ENCODE assay signal across 8 cellular contexts in the genomic region with DNA sequence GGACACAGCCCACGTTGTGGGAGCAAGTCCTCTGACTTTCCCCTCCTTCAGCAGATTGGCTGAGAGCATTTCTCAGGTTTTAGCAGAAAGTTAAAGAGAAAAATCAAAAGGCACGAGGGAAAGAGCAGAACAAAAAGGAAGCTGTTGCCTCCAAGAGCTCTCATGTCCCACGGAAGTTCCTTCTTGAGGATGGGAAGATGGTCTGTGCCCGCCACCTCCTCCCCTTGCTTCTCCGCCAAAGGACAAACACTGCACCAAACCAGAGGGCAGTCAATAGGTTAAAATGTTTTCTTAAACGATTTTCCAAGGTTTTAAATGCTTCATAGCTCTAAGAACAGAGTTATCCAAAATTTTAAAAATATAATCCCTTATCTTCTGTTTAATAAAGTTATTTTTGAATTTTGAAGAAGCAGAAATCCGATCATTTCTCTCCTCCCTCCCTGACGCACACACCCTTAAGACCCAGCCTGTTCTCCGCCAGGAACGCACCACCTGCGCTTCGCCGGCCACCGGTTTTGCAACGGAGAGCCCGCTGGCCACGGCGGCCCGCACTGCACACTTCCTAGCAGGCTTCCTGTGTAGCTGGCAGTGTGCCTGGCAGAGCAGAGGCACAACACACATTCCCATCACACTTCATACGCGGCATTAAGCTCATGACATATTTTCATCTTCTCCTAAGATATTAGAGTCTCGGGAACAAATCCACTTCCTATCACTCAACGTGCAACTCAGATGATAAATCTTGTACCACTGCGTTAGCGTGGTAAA.
A peak's percentile ranks its signal among the peaks of the same experiment; 100 is the strongest.
DNase-seq lines count a peak whose midpoint lies in the region; ATAC-seq and TF ChIP-seq lines count a peak whose summit lies in the region.
"Had no signal": no experiment of that assay in that cellular context is flagged by ENCODE, and none has a peak within 500 bp of the region (broad histone marks: within the 10 kb centered on the region; RNA-seq: fewer than 3 reads in every experiment).

No MANE protein-coding gene starts in this region.

- DNase-seq in SK-N-MC (ENCODE audit: low read depth, low spot score): no peak
- peak; percentile 72 to 73 for DNase-seq in heart right ventricle
- DNase-seq in spleen: peak; percentile 89
- DNase-seq in NCI-H345 (lab: John Stamatoyannopoulos, UW): no peak
- DNase-seq in DMS53 treated with DMSO at 0.1 percent for 48 hours (lab: John Stamatoyannopoulos, UW; ENCODE audit: unreplicated experiment): no peak
- DNase-seq: NCI-H1436 had no signal

- H3K9ac ChIP-seq in SK-N-MC (ENCODE audit: insufficient read length): no peak overlapping the region

- WGBS in heart right ventricle, 2 donors: 30 to 40% methylated on average over 25 of the region's 25 CpGs
- WGBS in spleen, 5 donors: 15 to 36% (median 18%) methylated on average over 25 of the region's 25 CpGs

- TF ChIP-seq POLR2A in spleen (IDR thresholded peaks at IDR 0.05): no peak

- H3K27ac ChIP-seq in SK-N-MC: no peak overlapping the region
- H3K27ac ChIP-seq in heart right ventricle: peak overlapping the region; percentile 10 to 86 (median 73)
- peak overlapping the region in 7 of 8 donors; percentile 54 to 84 (median 70) for H3K27ac ChIP-seq in spleen

- H3K4me3 ChIP-seq in SK-N-MC (peak overlapping the region; percentile 28), heart right ventricle (peak overlapping the region in 3 of 10 donors; percentile 4 to 16 (median 14)), spleen (peak overlapping the region in 3 of 8 donors; percentile 13 to 47 (median 20))

- TF ChIP-seq CTCF in heart right ventricle (IDR thresholded peaks at IDR 0.05): no peak
- no peak for TF ChIP-seq CTCF in spleen (IDR thresholded peaks at IDR 0.05 in 8 of 11, conservative IDR thresholded peaks at IDR 0.05 in 3 of 11)

- intact Hi-C loops in heart right ventricle (cut with DNase I) (no loop called here), spleen (cut with DNase I; ENCODE audit: low total_unique reads) (no loop called here)

- H3K36me3 ChIP-seq in SK-N-MC (ENCODE audit: insufficient read depth, low read length) (no peaks in the 10 kb centered on the region), heart right ventricle (no peaks in the 10 kb centered on the region), spleen (peaks cover 0 to 19% (median 0%) of the 10 kb centered on the region in 6 donors)

- ATAC-seq in GM21381 (IDR thresholded peaks at IDR 0.05; ENCODE audit: unreplicated experiment) (peak; percentile 17), heart right ventricle (peak; percentile 64 to 87 (median 74)), GM19328 (IDR thresholded peaks at IDR 0.05; ENCODE audit: unreplicated experiment) (no peak)

- H3K9me3 ChIP-seq in SK-N-MC (ENCODE audit: low read depth, low read length) (0 out of 2 replicates have a peak, but pooled peaks cover 5% of the 10 kb centered on the region), heart right ventricle (peaks cover 0 to 6% (median 0%) of the 10 kb centered on the region in 11 donors), spleen (peaks cover 0 to 9% (median 5%) of the 10 kb centered on the region in 8 donors)

- no peaks in the 10 kb centered on the region for H3K27me3 ChIP-seq in heart right ventricle
- H3K27me3 ChIP-seq in spleen (replicated peaks in 1 of 7): peaks cover 0 to 11% (median 0%) of the 10 kb centered on the region in 7 donors

- H3K4me1 ChIP-seq in heart right ventricle (peaks cover 12 to 87% (median 58%) of the 10 kb centered on the region in 9 donors), spleen (peaks cover 31 to 100% (median 70%) of the 10 kb centered on the region in 6 donors)

Comparison
In these comparisons a context has a peak if more than half of its experiments do, and no peak if none do; other contexts are left out.
1. DNase-seq: peak in heart right ventricle (2 of 2) and spleen (single experiment); none in SK-N-MC (single experiment), NCI-H345 (single experiment) and DMS53 treated with DMSO at 0.1 percent for 48 hours (single experiment).